Comparison of ENCODE assay signal across 18 cellular contexts in the genomic region with DNA sequence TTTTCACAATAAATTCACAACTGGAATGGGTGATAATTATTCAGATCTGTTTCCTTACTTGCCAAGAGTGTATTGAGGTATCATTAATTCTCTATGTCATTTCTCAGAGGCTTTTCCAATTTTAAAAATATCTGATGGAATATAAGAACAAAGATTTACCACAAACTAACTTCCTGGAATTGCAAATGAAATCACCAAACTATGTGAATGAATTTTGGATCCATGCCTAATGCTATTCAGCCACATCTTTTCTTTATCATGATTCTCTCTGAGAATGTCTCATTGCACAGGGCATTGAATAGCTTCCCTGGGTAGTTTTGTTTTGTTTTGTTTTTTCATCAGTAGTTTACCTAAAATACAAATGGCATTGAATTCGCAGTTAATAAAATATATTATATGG.
DNase-seq lines count a peak whose midpoint lies in the region; ATAC-seq and TF ChIP-seq lines count a peak whose summit lies in the region.
"Had no signal": no experiment of that assay in that cellular context is flagged by ENCODE, and none has a peak within 500 bp of the region (broad histone marks: within the 10 kb centered on the region; RNA-seq: fewer than 3 reads in every experiment).

No MANE protein-coding gene starts in this region.

- DNase-seq in AG09309 (ENCODE audit: low read depth) (peak; percentile 8), amniotic epithelial cell (ENCODE audit: low read depth) (peak; percentile 51), dedifferentiated amniotic fluid mesenchymal stem cell (ENCODE audit: extremely low spot score) (peak; percentile 61), iris pigment epithelial cell (ENCODE audit: low read depth) (peak; percentile 70), GM19238 (ENCODE audit: insufficient read length, low spot score) (no peak), posterior cingulate gyrus (no peak)
- DNase-seq: C1 segment of cervical spinal cord, DMS79 treated with DMSO at 0.1 percent for 48 hours, Karpas-422, MM.1S, NCI-H1105 treated with DMSO at 0.1 percent for 48 hours, NCI-H187, NCI-H345, NCI-H526 treated with DMSO at 0.1 percent for 48 hours, RPMI8226, SIG-M5 had no signal

- H3K4me3 ChIP-seq in AG09309 (ENCODE audit: control insufficient read depth, low read depth, low read length), result no peak overlapping the region

- intact Hi-C loops in posterior cingulate gyrus (cut with DNase I), result loop anchor here (10.0 kb wide), 1 partner anchor 270 kb away; no protein-coding TSS in a partner anchor

- no peak for ATAC-seq in HG03025 (IDR thresholded peaks at IDR 0.05; ENCODE audit: low FRiP score, unreplicated experiment)
- no peak for ATAC-seq in HG03565 (IDR thresholded peaks at IDR 0.05; ENCODE audit: unreplicated experiment)

- no peak for TF ChIP-seq CTCF in AG09309 (IDR thresholded peaks at IDR 0.05; ENCODE audit: control insufficient read depth, insufficient read depth, low read depth, low read length, missing control alignments)

Comparison
In these comparisons a context has a peak if more than half of its experiments do, and no peak if none do; other contexts are left out.
1. DNase-seq: peak in AG09309 (single experiment), amniotic epithelial cell (single experiment), dedifferentiated amniotic fluid mesenchymal stem cell (single experiment) and iris pigment epithelial cell (single experiment); none in GM19238 (single experiment) and posterior cingulate gyrus (0 of 10).